In the genomic region with DNA sequence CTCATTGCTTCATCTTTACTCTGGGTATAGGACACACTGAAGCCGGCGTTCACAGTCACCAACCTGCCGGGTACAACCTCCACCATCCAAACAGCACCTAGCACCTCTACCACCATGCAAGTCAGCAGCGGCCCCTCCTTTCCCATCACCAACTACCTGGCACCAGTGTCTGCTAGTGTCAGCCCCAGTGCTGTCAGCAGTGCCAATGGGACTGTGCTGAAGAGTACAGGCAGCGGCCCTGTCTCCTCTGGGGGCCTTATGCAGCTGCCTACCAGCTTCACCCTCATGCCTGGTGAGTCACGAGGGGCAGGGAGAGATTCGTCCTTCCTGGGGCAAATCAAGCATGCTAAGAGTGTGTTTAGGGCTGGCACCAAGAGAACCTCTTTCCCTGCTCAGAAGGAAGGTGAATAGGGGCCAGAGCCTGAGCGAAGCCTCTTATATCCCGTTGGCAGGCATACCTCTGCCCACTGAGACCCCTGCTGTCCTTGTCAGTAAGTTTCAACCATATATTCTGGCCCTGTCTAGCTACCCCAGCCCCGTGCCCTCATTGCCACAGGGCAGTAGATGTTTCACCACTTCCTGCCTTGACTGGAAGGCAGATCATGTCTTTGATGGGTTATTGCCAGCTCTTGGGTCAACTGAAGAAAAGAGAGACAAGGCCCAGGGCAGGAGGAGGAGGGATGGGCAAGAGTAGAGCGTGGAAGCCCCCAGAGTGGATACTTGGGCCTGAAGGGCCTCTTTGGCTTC, we compare ENCODE assay signal across 13 cellular contexts. TPM values are rescaled to one million over a fixed set of nuclear protein-coding genes. Genes with fewer than 3 reads are reported as not detected.
DNase-seq lines count a peak whose midpoint lies in the region; ATAC-seq and TF ChIP-seq lines count a peak whose summit lies in the region.
"Had no signal": no experiment of that assay in that cellular context is flagged by ENCODE, and none has a peak within 500 bp of the region (broad histone marks: within the 10 kb centered on the region; RNA-seq: fewer than 3 reads in every experiment).

No MANE protein-coding gene starts in this region.

- intact Hi-C loops in right cardiac atrium (cut with DNase I) (no loop called here), breast epithelium (cut with DNase I; ENCODE audit: low total_unique reads) (no loop called here), uterus (cut with DNase I; ENCODE audit: low total_unique reads) (no loop called here)

- WGBS in right cardiac atrium: 89% methylated on average over 11 of the region's 11 CpGs

- H3K9me3 Mint-ChIP-seq in natural killer cell treated with Interleukin-12 subunit alpha and Interleukin-12 subunit beta and Interleukin-15 and Interleukin-18, amount 100 ng/mL, for 72 hours: no peaks in the 10 kb centered on the region

- no peak for DNase-seq in right atrium auricular region (ENCODE audit: low spot score)
- no peak for DNase-seq in right cardiac atrium
- DNase-seq in breast epithelium (ENCODE audit: low spot score in 2 of 2): no peak
- DNase-seq in natural killer cell treated with Interleukin-12 subunit alpha and Interleukin-12 subunit beta and Interleukin-15 and Interleukin-18, amount 100 ng/mL, for 72 hours (ENCODE audit: low spot score): no peak
- DNase-seq in uterus: no peak
- no peak for DNase-seq in NCI-H2081 treated with DMSO at 0.1 percent for 48 hours (lab: John Stamatoyannopoulos, UW)
- no peak for DNase-seq in GM20000 (ENCODE audit: low spot score)
- DNase-seq in NCI-H1092 (lab: John Stamatoyannopoulos, UW): no peak
- DNase-seq: activated T-cell treated with anti-CD3 and anti-CD28 coated beads, Interleukin-2, amount 50 U/mL, for 48 hours; heart left ventricle; NCI-H1694; stimulated activated CD4-positive, alpha-beta T cell treated with anti-CD3 and anti-CD28 coated beads, Interleukin-2, amount 100 ng/mL, for 24 hours had no signal

- H3K27me3 ChIP-seq in right atrium auricular region (no peaks in the 10 kb centered on the region), right cardiac atrium (ENCODE audit: control insufficient read depth, insufficient read depth) (no peaks in the 10 kb centered on the region), breast epithelium (no peaks in the 10 kb centered on the region), uterus (no peaks in the 10 kb centered on the region)
- H3K27me3 ChIP-seq: BLaER1, heart left ventricle had no signal

- peak overlapping the region; percentile 98 to 99 for H3K27ac Mint-ChIP-seq in natural killer cell treated with Interleukin-12 subunit alpha and Interleukin-12 subunit beta and Interleukin-15 and Interleukin-18, amount 100 ng/mL, for 72 hours

- H3K4me1 Mint-ChIP-seq in natural killer cell treated with Interleukin-12 subunit alpha and Interleukin-12 subunit beta and Interleukin-15 and Interleukin-18, amount 100 ng/mL, for 72 hours (ENCODE audit: low read depth in 2 of 2): peaks cover 38 to 41% of the 10 kb centered on the region in 2 donors

- H3K27ac ChIP-seq in right atrium auricular region (peak overlapping the region; percentile 94 to 100), right cardiac atrium (ENCODE audit: low read length) (no peak overlapping the region), breast epithelium (peak overlapping the region; percentile 99 to 100), uterus (peak overlapping the region; percentile 13 to 97)
- H3K27ac ChIP-seq: BLaER1 had no signal

- TF ChIP-seq CTCF in right atrium auricular region (IDR thresholded peaks at IDR 0.05) (no peak), breast epithelium (IDR thresholded peaks at IDR 0.05) (no peak), uterus (IDR thresholded peaks at IDR 0.05) (no peak), GM20000 (IDR thresholded peaks at IDR 0.05; ENCODE audit: extremely low read depth, missing control alignments) (no peak)

- no peaks in the 10 kb centered on the region for H3K27me3 Mint-ChIP-seq in natural killer cell treated with Interleukin-12 subunit alpha and Interleukin-12 subunit beta and Interleukin-15 and Interleukin-18, amount 100 ng/mL, for 72 hours

- peak overlapping the region; percentile 79 for H3K4me3 Mint-ChIP-seq in natural killer cell treated with Interleukin-12 subunit alpha and Interleukin-12 subunit beta and Interleukin-15 and Interleukin-18, amount 100 ng/mL, for 72 hours

- TF ChIP-seq POLR2A in breast epithelium (IDR thresholded peaks at IDR 0.05) (no peak), uterus (IDR thresholded peaks at IDR 0.05) (no peak)

- ATAC-seq in right cardiac atrium: no peak
- ATAC-seq in natural killer cell treated with Interleukin-12 subunit alpha and Interleukin-12 subunit beta and Interleukin-15 and Interleukin-18, amount 100 ng/mL, for 72 hours: no peak
- ATAC-seq: heart left ventricle had no signal

- H3K4me1 ChIP-seq in right atrium auricular region: peaks cover 0 to 38% of the 10 kb centered on the region in 2 donors
- H3K4me1 ChIP-seq in right cardiac atrium (ENCODE audit: control insufficient read depth, insufficient read depth, low read length): peaks cover 10% of the 10 kb centered on the region
- peaks cover 11 to 24% of the 10 kb centered on the region in 2 donors for H3K4me1 ChIP-seq in breast epithelium
- peaks cover 8 to 13% of the 10 kb centered on the region in 2 donors for H3K4me1 ChIP-seq in uterus

- H3K36me3 ChIP-seq in right atrium auricular region (peaks cover 54% of the 10 kb centered on the region), breast epithelium (no peaks in the 10 kb centered on the region), uterus (no peaks in the 10 kb centered on the region)

- H3K4me3 ChIP-seq in right atrium auricular region (no peak overlapping the region), right cardiac atrium (ENCODE audit: low read length) (no peak overlapping the region), breast epithelium (no peak overlapping the region), uterus (no peak overlapping the region)
- H3K4me3 ChIP-seq: BLaER1 had no signal

- H3K9me3 ChIP-seq in right atrium auricular region: no peaks in the 10 kb centered on the region
- H3K9me3 ChIP-seq in right cardiac atrium (ENCODE audit: control insufficient read depth, low read length): no peaks in the 10 kb centered on the region
- H3K9me3 ChIP-seq in breast epithelium: no peaks in the 10 kb centered on the region
- H3K9me3 ChIP-seq in uterus: no peaks in the 10 kb centered on the region
- H3K9me3 ChIP-seq: BLaER1, heart left ventricle had no signal

- H3K36me3 Mint-ChIP-seq in natural killer cell treated with Interleukin-12 subunit alpha and Interleukin-12 subunit beta and Interleukin-15 and Interleukin-18, amount 100 ng/mL, for 72 hours: peaks cover 6% of the 10 kb centered on the region

RNA-seq across cellular contexts. Expression of a gene that starts 4.8 kb away (rescaled TPM):
- total RNA-seq in right atrium auricular region (100 to 1,000 TPM in 1 of 2 donors, 10 to 100 TPM in 1; 59.4 to 116 TPM), right cardiac atrium (100 to 1,000 TPM in 1 of 4 donors, 10 to 100 TPM in 3; 64.7 to 114 (median 72.7) TPM), breast epithelium (10 to 100 TPM; 18.1 to 32.1 (median 28.5) TPM), uterus (100 to 1,000 TPM in 1 of 4 donors, 10 to 100 TPM in 3; 18.2 to 109 (median 36.9) TPM)
- polyA plus RNA-seq in right cardiac atrium: 55.3 TPM
- 10 to 100 TPM; 56.8 to 70.4 TPM for total RNA-seq in natural killer cell treated with Interleukin-12 subunit alpha and Interleukin-12 subunit beta and Interleukin-15 and Interleukin-18, amount 100 ng/mL, for 72 hours

RNA-seq across cellular contexts. Expression of a gene that starts 6.1 kb away (rescaled TPM):
- total RNA-seq in right atrium auricular region (10 to 100 TPM; 11.0 to 16.8 TPM), right cardiac atrium (10 to 100 TPM; 14.6 to 18.7 (median 16.3) TPM), breast epithelium (10 to 100 TPM; 25.1 to 47.5 (median 43.3) TPM), uterus (10 to 100 TPM; 31.0 to 52.6 (median 38.8) TPM)
- 15.7 TPM for polyA plus RNA-seq in right cardiac atrium
- total RNA-seq in natural killer cell treated with Interleukin-12 subunit alpha and Interleukin-12 subunit beta and Interleukin-15 and Interleukin-18, amount 100 ng/mL, for 72 hours: 10 to 100 TPM; 41.5 to 85.8 TPM

RNA-seq across cellular contexts. Expression of a gene that starts 53.4 kb away (rescaled TPM):
- total RNA-seq in right atrium auricular region (10 to 100 TPM; 38.4 to 63.9 TPM), right cardiac atrium (10 to 100 TPM; 25.7 to 43.2 (median 33.8) TPM), breast epithelium (10 to 100 TPM; 46.5 to 61.1 (median 53.7) TPM), uterus (10 to 100 TPM; 23.4 to 68.4 (median 33.2) TPM)
- 60.4 TPM for polyA plus RNA-seq in right cardiac atrium
- total RNA-seq in natural killer cell treated with Interleukin-12 subunit alpha and Interleukin-12 subunit beta and Interleukin-15 and Interleukin-18, amount 100 ng/mL, for 72 hours: 10 to 100 TPM; 15.0 to 32.5 TPM
